12 cellular contexts compared by ENCODE assay signal in the genomic region with DNA sequence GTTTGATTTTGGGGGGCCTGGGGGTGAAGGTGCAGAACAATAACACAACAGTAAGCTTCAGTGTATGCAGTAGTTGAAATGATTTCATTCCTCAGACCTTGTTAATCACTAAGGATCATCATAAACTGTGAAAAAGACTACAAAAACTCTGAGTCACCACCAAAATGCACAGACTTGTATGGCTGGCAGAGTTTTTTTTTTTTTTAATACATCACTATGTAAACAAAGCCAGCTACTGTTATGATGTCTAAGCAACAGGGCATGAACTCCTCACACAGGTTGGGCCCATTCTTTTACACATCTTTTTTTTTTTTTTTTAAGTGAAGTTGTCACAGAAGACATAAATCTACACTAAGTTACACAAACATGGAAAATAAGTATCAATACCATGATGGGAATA.
DNase-seq lines count a peak whose midpoint lies in the region.
"Had no signal": no experiment of that assay in that cellular context is flagged by ENCODE, and none has a peak within 500 bp of the region (broad histone marks: within the 10 kb centered on the region; RNA-seq: fewer than 3 reads in every experiment).

No MANE protein-coding gene starts in this region.

- DNase-seq in A172 (ENCODE audit: low spot score) (peak; percentile 73), H4 (ENCODE audit: low spot score) (peak; percentile 80), SK-MEL-5 (ENCODE audit: low read depth, low spot score) (peak; percentile 0), fibroblast of the conjunctiva (ENCODE audit: low read depth) (peak; percentile 49), SIG-M5 treated with dmso at 0.1 percent for 504 hours (lab: John Stamatoyannopoulos, UW; ENCODE audit: unreplicated experiment) (no peak), islet precursor cell (no peak), HUDEP-2 (lab: John Stamatoyannopoulos, UW; ENCODE audit: unreplicated experiment in 76 of 76) (no peak)
- no peak for DNase-seq in stimulated activated CD4-positive, alpha-beta T cell treated with anti-CD3 and anti-CD28 coated beads, Interleukin-4, amount 100 ng/mL, for 24 hours
- DNase-seq: activated CD4-positive, alpha-beta memory T cell treated with anti-CD3 and anti-CD28 coated beads, Interleukin-2, amount 10 ng/mL, durations not matched to agents 7 days and 5 days; activated naive CD8-positive, alpha-beta T cell treated with anti-CD3 and anti-CD28 coated beads, Interleukin-2, amount 10 ng/mL, durations not matched to agents 7 days and 5 days; BE2C; NCI-H510A had no signal

- in situ Hi-C loops in SK-MEL-5 (cut with HindIII; ENCODE audit: low pct_unique_long_range_greater_than_20kb, low sequenced_read_pairs) = no loop called here

Comparison
In these comparisons a context has a peak if more than half of its experiments do, and no peak if none do; other contexts are left out.
1. DNase-seq: peak in A172 (single experiment), H4 (single experiment), SK-MEL-5 (single experiment) and fibroblast of the conjunctiva (single experiment); none in SIG-M5 treated with dmso at 0.1 percent for 504 hours (single experiment), islet precursor cell (single experiment), HUDEP-2 (0 of 76) and stimulated activated CD4-positive, alpha-beta T cell treated with anti-CD3 and anti-CD28 coated beads, Interleukin-4, amount 100 ng/mL, for 24 hours (single experiment).